Comparison of ENCODE assay signal across 18 cellular contexts in the genomic region with DNA sequence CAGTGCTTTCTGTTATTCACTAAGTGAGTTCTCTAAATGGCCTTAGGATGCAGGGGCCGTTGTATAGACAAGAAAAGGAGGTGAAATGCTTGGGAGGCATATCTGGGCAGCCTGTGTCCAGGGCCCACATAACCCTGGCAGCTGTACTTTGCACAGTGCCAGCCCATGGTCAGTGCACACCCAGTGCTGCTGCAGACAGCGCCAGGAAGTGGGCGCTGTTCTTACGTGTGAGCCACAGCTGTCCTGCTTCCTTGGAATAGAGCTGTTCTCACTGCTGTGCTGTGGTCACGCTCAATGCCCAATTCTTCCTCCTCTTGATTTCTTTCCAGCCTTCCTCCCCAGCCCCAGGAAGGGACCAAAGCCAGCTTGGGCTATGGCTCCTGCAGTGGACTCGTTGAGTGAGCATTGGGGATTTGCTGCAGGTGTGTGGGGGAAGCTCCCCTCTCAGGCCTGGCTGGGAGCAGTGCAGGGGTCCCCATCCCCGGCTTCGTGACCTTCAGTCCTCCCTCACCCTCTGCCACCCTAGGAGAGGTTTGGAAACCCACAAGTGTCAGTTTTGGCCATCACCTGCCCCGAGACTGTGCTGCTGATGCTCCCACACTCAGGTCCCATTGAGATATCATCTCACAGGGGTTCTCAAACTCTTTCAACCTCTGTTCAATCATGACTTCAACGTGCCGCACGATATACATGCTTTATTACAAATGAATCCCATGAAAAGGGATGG.
"Had no signal": no experiment of that assay in that cellular context is flagged by ENCODE, and none has a peak within 500 bp of the region (broad histone marks: within the 10 kb centered on the region; RNA-seq: fewer than 3 reads in every experiment).

No MANE protein-coding gene starts in this region.

- H3K4me3 ChIP-seq: ascending aorta, colonic mucosa, gastroesophageal sphincter, heart left ventricle, suprapubic skin had no signal

- DNase-seq: activated CD4-positive, alpha-beta T cell treated with anti-CD3 and anti-CD28 coated beads, Interleukin-2, amount 10 ng/mL, durations not matched to agents 7 days and 5 days; activated CD8-positive, alpha-beta memory T cell treated with anti-CD3 and anti-CD28 coated beads, Interleukin-2, amount 50 U/mL, for 4 hours; activated effector memory CD4-positive, alpha-beta T cell treated with Interleukin-2 at 50 U/mL for 16 hours; activated naive CD4-positive, alpha-beta T cell treated with anti-CD3 and anti-CD28 coated beads, Interleukin-2, amount 10 ng/mL, durations not matched to agents 7 days and 5 days; activated T-cell treated with anti-CD3 and anti-CD28 coated beads, Interleukin-2, amount 50 U/mL, for 48 hours; colonic mucosa; endodermal cell; heart left ventricle; kidney; mesendoderm; stimulated activated CD4-positive, alpha-beta T cell treated with anti-CD3 and anti-CD28 coated beads, Interleukin-2, amount 100 ng/mL, for 24 hours; T1000 had no signal

- H3K36me3 ChIP-seq: ascending aorta, colonic mucosa, gastroesophageal sphincter, heart left ventricle, suprapubic skin had no signal

- ATAC-seq: activated CD4-positive, CD25-positive, alpha-beta regulatory T cell treated with anti-CD3 and anti-CD28 coated beads, Interleukin-2, amount 50 U/mL, for 24 hours; gastroesophageal sphincter; heart left ventricle; natural killer cell treated with Interleukin-12 subunit alpha and Interleukin-12 subunit beta and Interleukin-15 and Interleukin-18, amount 100 ng/mL, for 72 hours had no signal

- H3K4me1 ChIP-seq: ascending aorta, colonic mucosa, gastroesophageal sphincter, heart left ventricle, suprapubic skin had no signal

- H3K9me3 ChIP-seq: ascending aorta, colonic mucosa, suprapubic skin had no signal

- H3K27ac ChIP-seq: ascending aorta, colonic mucosa, epithelial cell of prostate, gastroesophageal sphincter, heart left ventricle, suprapubic skin had no signal

- H3K27me3 ChIP-seq: ascending aorta, colonic mucosa, gastroesophageal sphincter, suprapubic skin had no signal

- FAIRE-seq: kidney had no signal
